Comparison of ENCODE assay signal across 23 cellular contexts in genomic region chr5:77225531-77225930, GRCh38. TPM values are rescaled to one million over a fixed set of nuclear protein-coding genes. Genes with fewer than 3 reads are reported as not detected.
"Had no signal": no experiment of that assay in that cellular context is flagged by ENCODE, and none has a peak within 500 bp of the region (broad histone marks: within the 10 kb centered on the region; RNA-seq: fewer than 3 reads in every experiment).

No MANE protein-coding gene starts in this region.

- H3K4me1 Mint-ChIP-seq: IgD-negative memory B cell had no signal

- H3K4me3 Mint-ChIP-seq: IgD-negative memory B cell had no signal

- DNase-seq: Kasumi-1, MM.1S, NCI-H1092 treated with DMSO at 0.1 percent for 48 hours, NCI-H1436, NCI-H187, NCI-H2029, NCI-H2081 treated with DMSO at 0.1 percent for 48 hours, NCI-H2171, NCI-H226, NCI-H446, NCI-H510A, NCI-H524 treated with DMSO at 0.1 percent for 48 hours, NCI-H69, NCI-H774, PC-3, SHP77, SK-N-SH had no signal

- H3K27ac Mint-ChIP-seq: IgD-negative memory B cell had no signal

- H3K4me3 ChIP-seq: K562 had no signal

- H3K27ac ChIP-seq: KMS-11, RWPE1 had no signal

- H3K9me3 Mint-ChIP-seq: IgD-negative memory B cell had no signal

- H3K9me3 ChIP-seq: SK-N-SH had no signal

- H3K36me3 Mint-ChIP-seq: IgD-negative memory B cell had no signal

- H3K4me2 ChIP-seq: KMS-11, SK-N-SH had no signal

- H3K9ac ChIP-seq: KMS-11, SK-N-SH had no signal

RNA-seq across cellular contexts. Expression of gene PDE8B, which starts 15.1 kb away (rescaled TPM):
- total RNA-seq: HepG2, K562, PC-3, SK-MEL-5 had no signal
- polyA plus RNA-seq: IgD-negative memory B cell, SK-N-SH had no signal
